10 cellular contexts compared by ENCODE assay signal in genomic region chr7:26091933-26092332, GRCh38.
DNase-seq lines count a peak whose midpoint lies in the region; ATAC-seq and TF ChIP-seq lines count a peak whose summit lies in the region.
"Had no signal": no experiment of that assay in that cellular context is flagged by ENCODE, and none has a peak within 500 bp of the region (broad histone marks: within the 10 kb centered on the region; RNA-seq: fewer than 3 reads in every experiment).

No MANE protein-coding gene starts in this region.

- H3K4me3 ChIP-seq in BJ (ENCODE audit: low read depth, low read length) = no peak overlapping the region
- no peak overlapping the region for H3K4me3 ChIP-seq in RWPE2 (ENCODE audit: severe bottlenecking)
- no peak overlapping the region for H3K4me3 ChIP-seq in fibroblast of villous mesenchyme (ENCODE audit: low read depth, low read length)
- H3K4me3 ChIP-seq in sigmoid colon = no peak overlapping the region
- H3K4me3 ChIP-seq: thoracic aorta had no signal

- 0 out of 2 replicates have a peak, but pooled peaks cover 1% of the 10 kb centered on the region for H3K27me3 ChIP-seq in BJ (ENCODE audit: control insufficient read depth, insufficient read depth, low read length)
- H3K27me3 ChIP-seq in RWPE2 (ENCODE audit: insufficient read depth, poor library complexity, severe bottlenecking) = no peaks in the 10 kb centered on the region
- peaks cover 0 to 9% (median 0%) of the 10 kb centered on the region in 3 donors for H3K27me3 ChIP-seq in sigmoid colon

- H3K9me3 ChIP-seq in RWPE2 (ENCODE audit: severe bottlenecking) = no peaks in the 10 kb centered on the region
- no peaks in the 10 kb centered on the region for H3K9me3 ChIP-seq in sigmoid colon
- H3K9me3 ChIP-seq: thoracic aorta had no signal

- 66 to 72% methylated on average over 4 of the region's 4 CpGs for WGBS in sigmoid colon, 2 donors

- H3K36me3 ChIP-seq in BJ (ENCODE audit: control insufficient read depth, insufficient read depth, low read length) = no peaks in the 10 kb centered on the region
- no peaks in the 10 kb centered on the region for H3K36me3 ChIP-seq in RWPE2 (ENCODE audit: low read depth)
- H3K36me3 ChIP-seq in sigmoid colon = no peaks in the 10 kb centered on the region
- H3K36me3 ChIP-seq: thoracic aorta had no signal

- DNase-seq in BJ (ENCODE audit: low read depth) (no peak), RWPE2 (ENCODE audit: low spot score) (no peak), fibroblast of villous mesenchyme (ENCODE audit: low read depth) (peak; percentile 13), NCI-H146 treated with DMSO at 0.1 percent for 48 hours (lab: John Stamatoyannopoulos, UW; ENCODE audit: unreplicated experiment) (no peak), NCI-H1092 treated with DMSO at 0.1 percent for 48 hours (lab: John Stamatoyannopoulos, UW) (no peak), sigmoid colon (no peak)
- DNase-seq: activated T-cell treated with anti-CD3 and anti-CD28 coated beads for 4 hours had no signal

- CTCF ChIA-PET in BJ (lab: Yijun Ruan, JAX) = interaction anchor here (0.6 to 5.7 kb wide), 17 partner anchors 14 to 1069 kb away, joined by 3 to 88 read pairs (median 5); partner anchors contain the start of genes HNRNPA2B1 and NFE2L3

- intact Hi-C loops in sigmoid colon (cut with DNase I) = loop anchor here (2.0 to 5.0 kb wide), 2 partner anchors 105 to 273 kb away; no protein-coding TSS in a partner anchor

- ATAC-seq in RWPE2 (ENCODE audit: low read depth) (peak; percentile 54), GM19035 (IDR thresholded peaks at IDR 0.05; ENCODE audit: unreplicated experiment) (no peak)

- no peak for TF ChIP-seq EP300 in sigmoid colon (IDR thresholded peaks at IDR 0.05)

- POLR2A ChIA-PET in BJ (lab: Charles Lee) = no interaction called here

- H3K4me1 ChIP-seq in RWPE2 (ENCODE audit: insufficient read depth, poor library complexity, severe bottlenecking) = peaks cover 28% of the 10 kb centered on the region
- H3K4me1 ChIP-seq in sigmoid colon = peaks cover 0 to 8% (median 0%) of the 10 kb centered on the region in 4 donors

- TF ChIP-seq POLR2A in sigmoid colon (IDR thresholded peaks at IDR 0.05) = no peak

- peak overlapping the region; percentile 28 for H3K27ac ChIP-seq in RWPE2 (ENCODE audit: poor library complexity, severe bottlenecking)
- H3K27ac ChIP-seq in sigmoid colon = no peak overlapping the region
- H3K27ac ChIP-seq: thoracic aorta had no signal

- TF ChIP-seq CTCF in BJ (IDR thresholded peaks at IDR 0.05; ENCODE audit: insufficient read depth, low read depth, low read length) (peak; percentile 19; the same call in 1 of the 2 replicates), GM12872 (IDR thresholded peaks at IDR 0.05; ENCODE audit: insufficient read depth, low read depth, low read length) (peak; percentile 23; the same call in 1 of the 3 replicates), RWPE2 (IDR thresholded peaks at IDR 0.05; ENCODE audit: poor library complexity, severe bottlenecking) (no peak), fibroblast of villous mesenchyme (IDR thresholded peaks at IDR 0.05; ENCODE audit: insufficient read depth, low read depth, low read length) (peak; percentile 36), sigmoid colon (IDR thresholded peaks at IDR 0.05) (no peak)

Comparison
In these comparisons a context has a peak if more than half of its experiments do, and no peak if none do; other contexts are left out.
1. CTCF ChIP-seq: peak in BJ (single experiment), GM12872 (single experiment) and fibroblast of villous mesenchyme (single experiment); none in RWPE2 (single experiment) and sigmoid colon (0 of 4).